ENCODE assay signal across 24 cellular contexts in genomic region chr20:1861996-1862664, GRCh38. TPM values are rescaled to one million over a fixed set of nuclear protein-coding genes. Genes with fewer than 3 reads are reported as not detected.
DNase-seq lines count a peak whose midpoint lies in the region; FAIRE-seq and TF ChIP-seq lines count a peak whose summit lies in the region.
"Had no signal": no experiment of that assay in that cellular context is flagged by ENCODE, and none has a peak within 500 bp of the region (broad histone marks: within the 10 kb centered on the region; RNA-seq: fewer than 3 reads in every experiment).

No MANE protein-coding gene starts in this region.

- TF ChIP-seq CTCF in mesothelial cell of epicardium (IDR thresholded peaks at IDR 0.05; ENCODE audit: unreplicated experiment) (no peak), SK-N-SH (IDR thresholded peaks at IDR 0.05) (no peak), glutamatergic neuron (IDR thresholded peaks at IDR 0.05; ENCODE audit: partially characterized antibody, unreplicated experiment) (no peak)

- WGBS in SK-N-SH (ENCODE audit: low lambda C conversion rate) = 76% methylated on average over 8 of the region's 8 CpGs

- H3K4me1 Mint-ChIP-seq in dendritic cell treated with granulocyte-macrophage colony-stimulating factor and Interleukin-4, amounts not matched to agents 40 ng/mL and 50 ng/mL, for 4 days (ENCODE audit: low read depth) = peaks cover 55% of the 10 kb centered on the region
- H3K4me1 Mint-ChIP-seq in mesothelial cell of epicardium (peaks cover 12% of the 10 kb centered on the region), glutamatergic neuron (ENCODE audit: low read depth, unreplicated experiment) (peaks cover 6% of the 10 kb centered on the region)
- H3K4me1 Mint-ChIP-seq: activated CD4-positive, alpha-beta memory T cell treated with anti-CD3 and anti-CD28 coated beads, Interleukin-2, amount 10 ng/mL, durations not matched to agents 7 days and 5 days; CD4-positive, alpha-beta memory T cell had no signal

- H3F3A ChIP-seq in SK-N-SH (replicated peaks; ENCODE audit: insufficient read depth) = no peaks in the 10 kb centered on the region

- no peak overlapping the region for H3K9ac ChIP-seq in SK-N-SH

- H3K4me3 ChIP-seq in SK-N-SH (ENCODE audit: low read depth in 2 of 2, low read length in 1 of 2) = no peak overlapping the region
- H3K4me3 ChIP-seq: K562, SJSA1, upper lobe of right lung had no signal

- no peaks in the 10 kb centered on the region for H3K79me2 ChIP-seq in SK-N-SH (ENCODE audit: insufficient read depth)

- no peaks in the 10 kb centered on the region for H3K9me3 ChIP-seq in SK-N-SH
- H3K9me3 ChIP-seq: SJSA1, upper lobe of right lung had no signal

- H3K27ac Mint-ChIP-seq in dendritic cell treated with granulocyte-macrophage colony-stimulating factor and Interleukin-4, amounts not matched to agents 40 ng/mL and 50 ng/mL, for 4 days = peak overlapping the region; percentile 7
- H3K27ac Mint-ChIP-seq in mesothelial cell of epicardium (peak overlapping the region; percentile 11), glutamatergic neuron (ENCODE audit: unreplicated experiment) (no peak overlapping the region)
- H3K27ac Mint-ChIP-seq: activated CD4-positive, alpha-beta memory T cell treated with anti-CD3 and anti-CD28 coated beads, Interleukin-2, amount 10 ng/mL, durations not matched to agents 7 days and 5 days; activated naive CD8-positive, alpha-beta T cell treated with anti-CD3 and anti-CD28 coated beads for 36 hours; CD4-positive, alpha-beta memory T cell; natural killer cell treated with Interleukin-12 subunit alpha and Interleukin-12 subunit beta and Interleukin-15 and Interleukin-18, amount 100 ng/mL, for 72 hours; progenitor cell of endocrine pancreas had no signal

- no peak for TF ChIP-seq EP300 in SK-N-SH (IDR thresholded peaks at IDR 0.05; ENCODE audit: borderline replicate concordance in 1 of 2, low read depth in 1 of 2, low read length in 1 of 2)

- peaks cover 25% of the 10 kb centered on the region for H3K27me3 Mint-ChIP-seq in dendritic cell treated with granulocyte-macrophage colony-stimulating factor and Interleukin-4, amounts not matched to agents 40 ng/mL and 50 ng/mL, for 4 days
- H3K27me3 Mint-ChIP-seq in mesothelial cell of epicardium (ENCODE audit: low read depth) = peaks cover 16% of the 10 kb centered on the region
- peaks cover 2% of the 10 kb centered on the region for H3K27me3 Mint-ChIP-seq in glutamatergic neuron (ENCODE audit: unreplicated experiment)

- H3K9me2 ChIP-seq in SK-N-SH = no peaks in the 10 kb centered on the region

- H3K4me3 Mint-ChIP-seq in dendritic cell treated with granulocyte-macrophage colony-stimulating factor and Interleukin-4, amounts not matched to agents 40 ng/mL and 50 ng/mL, for 4 days = no peak overlapping the region
- H3K4me3 Mint-ChIP-seq in mesothelial cell of epicardium (no peak overlapping the region), glutamatergic neuron (ENCODE audit: unreplicated experiment) (no peak overlapping the region)
- H3K4me3 Mint-ChIP-seq: activated CD4-positive, alpha-beta memory T cell treated with anti-CD3 and anti-CD28 coated beads, Interleukin-2, amount 10 ng/mL, durations not matched to agents 7 days and 5 days; activated naive CD8-positive, alpha-beta T cell treated with anti-CD3 and anti-CD28 coated beads for 36 hours; CD4-positive, alpha-beta memory T cell; natural killer cell treated with Interleukin-12 subunit alpha and Interleukin-12 subunit beta and Interleukin-15 and Interleukin-18, amount 100 ng/mL, for 72 hours had no signal

- H2AFZ ChIP-seq in SK-N-SH (ENCODE audit: low read depth) = no peak overlapping the region

- H3K27ac ChIP-seq in temporal lobe (ENCODE audit: low read depth, low read length) = peak overlapping the region; percentile 87
- H3K27ac ChIP-seq in SK-N-SH (ENCODE audit: low read depth in 2 of 2, low read length in 1 of 2) = no peak overlapping the region
- H3K27ac ChIP-seq: SJSA1, upper lobe of right lung had no signal

- TF ChIP-seq RAD21 in SK-N-SH (IDR thresholded peaks at IDR 0.05; ENCODE audit: low read length) = no peak

- CTCF ChIA-PET in SK-N-SH (lab: Yijun Ruan, JAX) = interaction anchor here (0.8 kb wide), 1 partner anchor 13 kb away, joined by 3 read pairs; no protein-coding TSS in a partner anchor

- no peaks in the 10 kb centered on the region for H3K36me3 Mint-ChIP-seq in dendritic cell treated with granulocyte-macrophage colony-stimulating factor and Interleukin-4, amounts not matched to agents 40 ng/mL and 50 ng/mL, for 4 days (ENCODE audit: low read depth)
- H3K36me3 Mint-ChIP-seq in mesothelial cell of epicardium = no peaks in the 10 kb centered on the region
- H3K36me3 Mint-ChIP-seq in glutamatergic neuron (ENCODE audit: unreplicated experiment) = no peaks in the 10 kb centered on the region
- H3K36me3 Mint-ChIP-seq: activated naive CD8-positive, alpha-beta T cell treated with anti-CD3 and anti-CD28 coated beads for 36 hours; CD4-positive, alpha-beta memory T cell; natural killer cell treated with Interleukin-12 subunit alpha and Interleukin-12 subunit beta and Interleukin-15 and Interleukin-18, amount 100 ng/mL, for 72 hours had no signal

- no peaks in the 10 kb centered on the region for H3K27me3 ChIP-seq in SK-N-SH (ENCODE audit: insufficient read depth)

- no peaks in the 10 kb centered on the region for H4K20me1 ChIP-seq in SK-N-SH (ENCODE audit: insufficient read depth)

- peaks cover 4 to 6% of the 10 kb centered on the region in 2 experiments; a peak in 2 of 4 replicates for H3K4me1 ChIP-seq in SK-N-SH (ENCODE audit: control insufficient read depth in 1 of 2, insufficient read depth in 2 of 2, low read depth in 1 of 2, low read length in 1 of 2)
- H3K4me1 ChIP-seq: SJSA1, upper lobe of right lung had no signal

- no peak for FAIRE-seq in GM12891 (lab: Jason Lieb, UNC)
- FAIRE-seq: G401.6, K562, RCC 7860, TTC549 had no signal

- DNase-seq in NCI-H748 (lab: John Stamatoyannopoulos, UW; ENCODE audit: unreplicated experiment) (peak; percentile 38), NCI-H748 treated with DMSO at 0.1 percent for 48 hours (lab: John Stamatoyannopoulos, UW) (no peak), mesothelial cell of epicardium (ENCODE audit: low spot score in 2 of 2, unreplicated experiment in 2 of 2) (no peak), GM12891 (ENCODE audit: insufficient read length, low spot score) (no peak), SK-N-SH (no peak), glutamatergic neuron (no peak)
- DNase-seq: 8988T; activated CD4-positive, alpha-beta memory T cell treated with anti-CD3 and anti-CD28 coated beads, Interleukin-2, amount 10 ng/mL, durations not matched to agents 7 days and 5 days; activated naive CD8-positive, alpha-beta T cell treated with anti-CD3 and anti-CD28 coated beads for 36 hours; CD4-positive, alpha-beta memory T cell; DMS 273 treated with DMSO at 0.1 percent for 48 hours; NCI-H1436 treated with DMSO at 0.1 percent for 48 hours; stimulated activated CD8-positive, alpha-beta memory T cell treated with anti-CD3 and anti-CD28 coated beads, Interleukin-4, amount 100 ng/mL, for 48 hours; T-helper 1 cell; upper lobe of right lung had no signal

- H3K36me3 ChIP-seq in SK-N-SH (replicated peaks in 1 of 2; ENCODE audit: control insufficient read depth in 1 of 2, insufficient read depth in 2 of 2, low read length in 1 of 2) = no peaks in the 10 kb centered on the region
- H3K36me3 ChIP-seq: SJSA1, upper lobe of right lung had no signal

- no peak for TF ChIP-seq POLR2A in GM12891 (IDR thresholded peaks at IDR 0.05; ENCODE audit: low read depth, low read length)

- no peaks in the 10 kb centered on the region for H3K9me3 Mint-ChIP-seq in dendritic cell treated with granulocyte-macrophage colony-stimulating factor and Interleukin-4, amounts not matched to agents 40 ng/mL and 50 ng/mL, for 4 days
- H3K9me3 Mint-ChIP-seq in mesothelial cell of epicardium (no peaks in the 10 kb centered on the region), glutamatergic neuron (ENCODE audit: unreplicated experiment) (peaks cover 3% of the 10 kb centered on the region)
- H3K9me3 Mint-ChIP-seq: activated CD4-positive, alpha-beta memory T cell treated with anti-CD3 and anti-CD28 coated beads, Interleukin-2, amount 10 ng/mL, durations not matched to agents 7 days and 5 days; activated naive CD8-positive, alpha-beta T cell treated with anti-CD3 and anti-CD28 coated beads for 36 hours; natural killer cell treated with Interleukin-12 subunit alpha and Interleukin-12 subunit beta and Interleukin-15 and Interleukin-18, amount 100 ng/mL, for 72 hours had no signal

- intact Hi-C loops in dendritic cell treated with granulocyte-macrophage colony-stimulating factor and Interleukin-4, amounts not matched to agents 40 ng/mL and 50 ng/mL, for 4 days (cut with micrococcal nuclease) = no loop called here

- no peak overlapping the region for H3K4me2 ChIP-seq in SK-N-SH

- POLR2A ChIA-PET in SK-N-SH (lab: Yijun Ruan, JAX) = no interaction called here

TF ChIP-seq in GM12891, 5 proteins besides CTCF, POLR2A, EP300 and RAD21:
- no peak for TF ChIP-seq POU2F2 (IDR thresholded peaks at IDR 0.05; ENCODE audit: low read depth, low read length)
- no peak for TF ChIP-seq PAX5 (IDR thresholded peaks at IDR 0.05; ENCODE audit: insufficient read depth, low read length, severe bottlenecking)
- no peak for TF ChIP-seq POLR2AphosphoS5 (IDR thresholded peaks at IDR 0.05; ENCODE audit: low read depth, low read length)
- TF ChIP-seq TAF1 (IDR thresholded peaks at IDR 0.05; ENCODE audit: low read depth, low read length) = no peak
- no peak for TF ChIP-seq SPI1 (IDR thresholded peaks at IDR 0.05; ENCODE audit: low read depth, low read length)

TF ChIP-seq in SK-N-SH, 30 proteins besides CTCF, POLR2A, EP300 and RAD21 (continues in another document):
- TF ChIP-seq RCOR1 (IDR thresholded peaks at IDR 0.05; ENCODE audit: low read length) = no peak
- TF ChIP-seq GATA2 (CRISPR knock-in tag; IDR thresholded peaks at IDR 0.05) = no peak
- TF ChIP-seq, protein P1, sequence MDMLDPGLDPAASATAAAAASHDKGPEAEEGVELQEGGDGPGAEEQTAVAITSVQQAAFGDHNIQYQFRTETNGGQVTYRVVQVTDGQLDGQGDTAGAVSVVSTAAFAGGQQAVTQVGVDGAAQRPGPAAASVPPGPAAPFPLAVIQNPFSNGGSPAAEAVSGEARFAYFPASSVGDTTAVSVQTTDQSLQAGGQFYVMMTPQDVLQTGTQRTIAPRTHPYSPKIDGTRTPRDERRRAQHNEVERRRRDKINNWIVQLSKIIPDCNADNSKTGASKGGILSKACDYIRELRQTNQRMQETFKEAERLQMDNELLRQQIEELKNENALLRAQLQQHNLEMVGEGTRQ (IDR thresholded peaks at IDR 0.05; ENCODE audit: borderline replicate concordance, low read depth, low read length) = no peak
- TF ChIP-seq TEAD4 (IDR thresholded peaks at IDR 0.05; ENCODE audit: borderline replicate concordance, insufficient read depth) = no peak
- no peak for TF ChIP-seq SMC3 (IDR thresholded peaks at IDR 0.05; ENCODE audit: low read depth, low read length)

RNA-seq across cellular contexts. Expression of gene SIRPA, which starts 33.1 kb away (rescaled TPM):
- total RNA-seq in mesothelial cell of epicardium (6.1 to 6.8 TPM (median 6.4 TPM) in 3 replicates), temporal lobe (9.3 TPM), glutamatergic neuron (ENCODE audit: unreplicated experiment) (0.34 TPM)
- 3.3 TPM for polyA plus RNA-seq in GM12891 (2012; ENCODE audit: low read depth, missing spikeins)
- polyA plus RNA-seq in SK-N-SH (2012; rRNA removed) = 6.8 and 9.1 TPM in 2 replicates
- polyA plus RNA-seq in SK-N-SH (2012; cell fraction: cytosol; rRNA removed) = 6.5 and 8.5 TPM in 2 replicates
- polyA plus RNA-seq in SK-N-SH (2012; cell fraction: nucleus; rRNA removed) = 11.2 and 11.3 TPM in 2 replicates
- total RNA-seq: activated CD4-positive, alpha-beta memory T cell treated with anti-CD3 and anti-CD28 coated beads, Interleukin-2, amount 10 ng/mL, durations not matched to agents 7 days and 5 days had no signal
- polyA plus RNA-seq: CD4-positive, alpha-beta memory T cell had no signal
